In the genomic region with DNA sequence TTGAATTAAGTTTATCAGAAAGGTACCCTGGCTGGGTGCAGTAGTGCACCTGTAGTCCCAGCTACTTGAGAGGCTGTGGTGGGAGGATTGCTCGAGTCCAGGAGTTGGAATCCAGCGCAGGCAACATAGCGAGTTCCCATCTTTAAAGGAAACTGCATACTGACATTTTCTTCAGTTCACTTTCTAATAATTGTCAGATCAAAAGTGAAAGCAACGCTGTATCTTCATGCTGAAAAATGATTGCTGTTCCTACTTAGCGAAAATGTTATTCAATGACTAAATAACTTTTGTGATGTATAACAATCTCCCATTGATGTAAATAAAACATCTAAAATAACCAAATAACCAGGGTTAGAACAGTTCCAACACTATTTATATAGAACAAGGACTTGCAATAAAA, we compare ENCODE assay signal across 8 cellular contexts. TPM values are rescaled to one million over a fixed set of nuclear protein-coding genes. Genes with fewer than 3 reads are reported as not detected.
DNase-seq lines count a peak whose midpoint lies in the region; ATAC-seq and TF ChIP-seq lines count a peak whose summit lies in the region.

No MANE protein-coding gene starts in this region.

- peaks cover 0 to 21% (median 0%) of the 10 kb centered on the region in 9 donors for H3K36me3 ChIP-seq in heart right ventricle
- H3K36me3 ChIP-seq in adipocyte (ENCODE audit: control insufficient read depth, insufficient read depth, low read length, severe bottlenecking), result peaks cover 2% of the 10 kb centered on the region
- H3K36me3 ChIP-seq in lower lobe of right lung, result no peaks in the 10 kb centered on the region
- H3K36me3 ChIP-seq in upper lobe of right lung, result no peaks in the 10 kb centered on the region

- DNase-seq in heart right ventricle, result no peak
- no peak for DNase-seq in Right ventricle myocardium superior
- DNase-seq in adipocyte (ENCODE audit: low read depth), result no peak
- no peak for DNase-seq in lower lobe of right lung
- DNase-seq in upper lobe of right lung, result no peak
- no peak for DNase-seq in H4 (ENCODE audit: low spot score)
- no peak for DNase-seq in HEK293T (ENCODE audit: extremely low spot score)

- POLR2A ChIA-PET in HEK293T (lab: Yijun Ruan, JAX), result interaction anchor here (2.4 kb wide), 1 partner anchor 170 kb away, joined by 10 read pairs; a partner anchor contains a TSS

- H3K27me3 ChIP-seq in heart right ventricle (no peaks in the 10 kb centered on the region), adipocyte (replicated peaks; ENCODE audit: control insufficient read depth, insufficient read depth, low read length) (no peaks in the 10 kb centered on the region), lower lobe of right lung (ENCODE audit: low read depth) (no peaks in the 10 kb centered on the region), upper lobe of right lung (no peaks in the 10 kb centered on the region)

- peak overlapping the region in 9 of 10 donors; percentile 63 to 98 (median 88) for H3K4me3 ChIP-seq in heart right ventricle
- H3K4me3 ChIP-seq in adipocyte (ENCODE audit: low read length), result peak overlapping the region; percentile 93
- H3K4me3 ChIP-seq in lower lobe of right lung, result peak overlapping the region; percentile 92
- peak overlapping the region; percentile 98 for H3K4me3 ChIP-seq in upper lobe of right lung

- peak overlapping the region in 9 of 10 donors; percentile 16 to 100 (median 99) for H3K27ac ChIP-seq in heart right ventricle
- peak overlapping the region; percentile 99 for H3K27ac ChIP-seq in lower lobe of right lung
- H3K27ac ChIP-seq in upper lobe of right lung, result peak overlapping the region; percentile 100

- TF ChIP-seq CTCF in heart right ventricle (IDR thresholded peaks at IDR 0.05) (no peak), lower lobe of right lung (IDR thresholded peaks at IDR 0.05) (no peak), upper lobe of right lung (IDR thresholded peaks at IDR 0.05) (no peak)

- H3K4me1 ChIP-seq in heart right ventricle (peaks cover 0 to 41% (median 28%) of the 10 kb centered on the region in 9 donors), adipocyte (ENCODE audit: control insufficient read depth, insufficient read depth, low read length) (peaks cover 18% of the 10 kb centered on the region), lower lobe of right lung (peaks cover 43% of the 10 kb centered on the region), upper lobe of right lung (peaks cover 20% of the 10 kb centered on the region)

- WGBS in heart right ventricle, 2 donors, result 26 to 33% methylated on average over 5 of the region's 5 CpGs

- H3K9me3 ChIP-seq in heart right ventricle, result no peaks in the 10 kb centered on the region
- no peaks in the 10 kb centered on the region for H3K9me3 ChIP-seq in adipocyte (ENCODE audit: control insufficient read depth, low read length)
- H3K9me3 ChIP-seq in lower lobe of right lung, result no peaks in the 10 kb centered on the region
- H3K9me3 ChIP-seq in upper lobe of right lung, result no peaks in the 10 kb centered on the region

- ATAC-seq in heart right ventricle (no peak), Right ventricle myocardium superior (ENCODE audit: poor library complexity) (no peak), lower lobe of right lung (no peak), upper lobe of right lung (no peak)
- ATAC-seq in activated CD4-positive, CD25-positive, alpha-beta regulatory T cell treated with anti-CD3 and anti-CD28 coated beads, Interleukin-2, amount 50 U/mL, for 24 hours, result no peak

- CTCF ChIA-PET in HEK293T (lab: Yijun Ruan, JAX), result no interaction called here

- intact Hi-C loops in heart right ventricle (cut with DNase I), result loop anchor here in 4 of 10 donors (5.0 to 10.0 kb wide), 4 partner anchors 69 to 211 kb away; a partner anchor contains a TSS
- intact Hi-C loops in Right ventricle myocardium superior (cut with DNase I), result no loop called here
- intact Hi-C loops in lower lobe of right lung (cut with DNase I), result no loop called here
- intact Hi-C loops in upper lobe of right lung (cut with DNase I), result no loop called here

- H3K9ac ChIP-seq in adipocyte (ENCODE audit: low read length), result peak overlapping the region; percentile 95

TF ChIP-seq in HEK293T, 16 proteins besides CTCF, POLR2A, EP300 and RAD21:
- no peak for TF ChIP-seq FOXA1 (IDR thresholded peaks at IDR 0.05)
- TF ChIP-seq ARNT (IDR thresholded peaks at IDR 0.05), result no peak
- no peak for TF ChIP-seq NFRKB (IDR thresholded peaks at IDR 0.05)
- no peak for TF ChIP-seq ELF4 (IDR thresholded peaks at IDR 0.05)
- TF ChIP-seq TARDBP (IDR thresholded peaks at IDR 0.05), result no peak
- TF ChIP-seq L3MBTL2 (conservative IDR thresholded peaks at IDR 0.05), result no peak
- no peak for TF ChIP-seq ZNF384 (IDR thresholded peaks at IDR 0.05)
- TF ChIP-seq SUZ12 (IDR thresholded peaks at IDR 0.05), result no peak
- TF ChIP-seq, protein P1, sequence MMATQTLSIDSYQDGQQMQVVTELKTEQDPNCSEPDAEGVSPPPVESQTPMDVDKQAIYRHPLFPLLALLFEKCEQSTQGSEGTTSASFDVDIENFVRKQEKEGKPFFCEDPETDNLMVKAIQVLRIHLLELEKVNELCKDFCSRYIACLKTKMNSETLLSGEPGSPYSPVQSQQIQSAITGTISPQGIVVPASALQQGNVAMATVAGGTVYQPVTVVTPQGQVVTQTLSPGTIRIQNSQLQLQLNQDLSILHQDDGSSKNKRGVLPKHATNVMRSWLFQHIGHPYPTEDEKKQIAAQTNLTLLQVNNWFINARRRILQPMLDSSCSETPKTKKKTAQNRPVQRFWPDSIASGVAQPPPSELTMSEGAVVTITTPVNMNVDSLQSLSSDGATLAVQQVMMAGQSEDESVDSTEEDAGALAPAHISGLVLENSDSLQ (IDR thresholded peaks at IDR 0.05), result no peak
- no peak for TF ChIP-seq HDGF (IDR thresholded peaks at IDR 0.05; ENCODE audit: borderline replicate concordance)
- TF ChIP-seq SP1 (IDR thresholded peaks at IDR 0.05), result no peak
- no peak for TF ChIP-seq FOXM1 (IDR thresholded peaks at IDR 0.05; ENCODE audit: borderline replicate concordance)
- no peak for TF ChIP-seq FOXK2 (IDR thresholded peaks at IDR 0.05)
- no peak for TF ChIP-seq LEF1 (IDR thresholded peaks at IDR 0.05; ENCODE audit: borderline replicate concordance)
- TF ChIP-seq BHLHE40 (IDR thresholded peaks at IDR 0.05; ENCODE audit: borderline replicate concordance), result no peak
- TF ChIP-seq CTBP1 (IDR thresholded peaks at IDR 0.05; ENCODE audit: borderline replicate concordance), result no peak
TF ChIP-seq in HEK293T: peak in this region for 0.

RNA-seq across cellular contexts. Expression of a gene that starts 1.7 kb away (rescaled TPM):
- total RNA-seq in heart right ventricle (10 to 100 TPM; 10.5 to 16.9 (median 13.8) TPM), Right ventricle myocardium superior (9.1 TPM), lower lobe of right lung (30.7 TPM), upper lobe of right lung (29.8 TPM)
- 10 to 100 TPM in 1 of 2 donors, 1 to 10 TPM in 1; 2.9 to 10.0 TPM for polyA plus RNA-seq in heart right ventricle
- total RNA-seq in H4 (2014; rRNA removed; shearing (Covaris generic)), result 6.7 and 8.5 TPM in 2 replicates

RNA-seq across cellular contexts. Expression of a gene that starts 30.1 kb away (rescaled TPM):
- total RNA-seq in heart right ventricle, result 10 to 100 TPM; 23.2 to 34.3 (median 30.6) TPM
- polyA plus RNA-seq in heart right ventricle, result 10 to 100 TPM; 10.0 to 11.7 TPM
- total RNA-seq in Right ventricle myocardium superior, result 29.3 TPM
- 22.0 TPM for total RNA-seq in lower lobe of right lung
- total RNA-seq in upper lobe of right lung, result 23.9 TPM
- 31.8 and 35.6 TPM in 2 replicates for total RNA-seq in H4 (2014; rRNA removed; shearing (Covaris generic))

RNA-seq across cellular contexts. Expression of a gene that starts 33.4 kb away (rescaled TPM):
- total RNA-seq in heart right ventricle, result 100 to 1,000 TPM; 133 to 178 (median 151) TPM
- 100 to 1,000 TPM in 1 of 2 donors, 10 to 100 TPM in 1; 33.3 to 166 TPM for polyA plus RNA-seq in heart right ventricle
- 182 TPM for total RNA-seq in Right ventricle myocardium superior
- 63.7 TPM for total RNA-seq in lower lobe of right lung
- total RNA-seq in upper lobe of right lung, result 69.4 TPM
- total RNA-seq in H4 (2014; rRNA removed; shearing (Covaris generic)), result 70.5 and 70.7 TPM in 2 replicates
